ENCODE assay signal across 8 cellular contexts in genomic region chr22:31662668-31663037, GRCh38. TPM values are rescaled to one million over a fixed set of nuclear protein-coding genes. Genes with fewer than 3 reads are reported as not detected.
DNase-seq lines count a peak whose midpoint lies in the region; ATAC-seq and TF ChIP-seq lines count a peak whose summit lies in the region.

No MANE protein-coding gene starts in this region.

- intact Hi-C loops in Caco-2 (cut with micrococcal nuclease; ENCODE audit: unreplicated experiment) (loop anchor here (2.0 kb wide), 2 partner anchors 16 to 32 kb away; no protein-coding TSS in a partner anchor), PC-9 (cut with micrococcal nuclease; ENCODE audit: unreplicated experiment) (loop anchor here (1.0 to 10.0 kb wide), 4 partner anchors 16 to 422 kb away; no protein-coding TSS in a partner anchor), ovary (cut with DNase I) (no loop called here)

- peaks cover 20% of the 10 kb centered on the region for H3K4me1 Mint-ChIP-seq in Caco-2 (ENCODE audit: low read depth, unreplicated experiment)

- H3K9me3 ChIP-seq in Caco-2: no peaks in the 10 kb centered on the region
- H3K9me3 ChIP-seq in PC-9 (ENCODE audit: insufficient read depth, low read depth): no peaks in the 10 kb centered on the region
- no peaks in the 10 kb centered on the region for H3K9me3 ChIP-seq in ovary

- BruUV-seq in Caco-2 (replicated peaks; lab: Mats Ljungman, UMichigan): TSS peak; percentile 98
- BruUV-seq in PC-9 (replicated peaks; lab: Mats Ljungman, UMichigan): TSS peak; percentile 72

- H3K4me2 ChIP-seq in PC-9: peak overlapping the region; percentile 94

- POLR2A ChIA-PET in Caco-2 (lab: Charles Lee) (interaction anchor here (0.6 to 2.9 kb wide), 13 partner anchors 8 to 1118 kb away, joined by 3 to 31 read pairs (median 8); partner anchors contain the start of gene DEPDC5), PC-9 (lab: Charles Lee; ENCODE audit: unreplicated experiment) (interaction anchor here (0.6 to 1.4 kb wide), 11 partner anchors 14 to 921 kb away, joined by 3 to 16 read pairs (median 5); no protein-coding TSS in a partner anchor)

- H3K27ac ChIP-seq in PC-9 (peak overlapping the region; percentile 98), ovary (no peak overlapping the region)

- 59 to 67% (median 60%) methylated on average over 8 of the region's 8 CpGs for WGBS in ovary, 3 donors

- DNase-seq in Caco-2: no peak
- DNase-seq in PC-9: no peak
- DNase-seq in epithelial cell of esophagus (ENCODE audit: low read depth): no peak
- no peak for DNase-seq in ovary
- DNase-seq in HT-29 (ENCODE audit: low spot score): no peak
- no peak for DNase-seq in NOMO-1 (lab: John Stamatoyannopoulos, UW; ENCODE audit: unreplicated experiment in 2 of 2)

- no peaks in the 10 kb centered on the region for H3K27me3 Mint-ChIP-seq in Caco-2 (ENCODE audit: insufficient read depth, unreplicated experiment)

- peaks cover 41% of the 10 kb centered on the region for H3K79me2 ChIP-seq in PC-9 (ENCODE audit: low read depth)

- no peaks in the 10 kb centered on the region for H3K9me2 ChIP-seq in PC-9 (ENCODE audit: insufficient read depth)

- CTCF ChIA-PET in Caco-2 (lab: Charles Lee): interaction anchor here (0.8 to 2.6 kb wide), 7 partner anchors 14 to 308 kb away, joined by 4 to 33 read pairs (median 5); no protein-coding TSS in a partner anchor
- CTCF ChIA-PET in PC-9 (lab: Charles Lee): interaction anchor here (0.6 to 0.9 kb wide), 2 partner anchors 176 to 307 kb away, joined by 4 to 11 read pairs; no protein-coding TSS in a partner anchor

- peaks cover 29% of the 10 kb centered on the region for H3F3A ChIP-seq in PC-9 (ENCODE audit: insufficient read depth, low read depth)

- no peaks in the 10 kb centered on the region for H3K36me3 ChIP-seq in Caco-2 (ENCODE audit: control insufficient read depth, insufficient read depth, low read length)
- H3K36me3 ChIP-seq in PC-9 (ENCODE audit: low read depth): no peaks in the 10 kb centered on the region
- no peaks in the 10 kb centered on the region for H3K36me3 ChIP-seq in ovary

- H3K4me1 ChIP-seq in Caco-2: peaks cover 13% of the 10 kb centered on the region; the same call in 1 of the 2 replicates
- H3K4me1 ChIP-seq in PC-9 (replicated peaks; ENCODE audit: insufficient read depth): peaks cover 28% of the 10 kb centered on the region
- H3K4me1 ChIP-seq in ovary (ENCODE audit: insufficient read depth): peaks cover 5% of the 10 kb centered on the region

- no peak for TF ChIP-seq CTCF in Caco-2 (IDR thresholded peaks at IDR 0.05; ENCODE audit: insufficient read depth in 1 of 2, low read depth in 1 of 2, low read length in 1 of 2, severe bottlenecking in 1 of 2, unreplicated experiment in 1 of 2)
- no peak for TF ChIP-seq CTCF in PC-9 (conservative IDR thresholded peaks at IDR 0.05)
- TF ChIP-seq CTCF in epithelial cell of esophagus (IDR thresholded peaks at IDR 0.05; ENCODE audit: insufficient read depth, low read depth, low read length, missing control alignments): no peak
- no peak for TF ChIP-seq CTCF in ovary (IDR thresholded peaks at IDR 0.05)

- ATAC-seq in esophagus mucosa (no peak), GM21381 (IDR thresholded peaks at IDR 0.05; ENCODE audit: unreplicated experiment) (no peak)

- H3K36me3 Mint-ChIP-seq in Caco-2 (ENCODE audit: insufficient read depth, unreplicated experiment): peaks cover 29% of the 10 kb centered on the region

- no peak for TF ChIP-seq POLR2A in ovary (IDR thresholded peaks at IDR 0.05)

- H3K4me3 ChIP-seq in Caco-2 (ENCODE audit: low read depth, low read length) (peak overlapping the region; percentile 52), PC-9 (peak overlapping the region; percentile 79), epithelial cell of esophagus (ENCODE audit: low read length) (peak overlapping the region; percentile 66), ovary (peak overlapping the region; percentile 53)

- H4K20me1 ChIP-seq in PC-9 (ENCODE audit: insufficient read depth): peaks cover 10% of the 10 kb centered on the region; the same call in 1 of the 2 replicates

- no peaks in the 10 kb centered on the region for H3K9me3 Mint-ChIP-seq in Caco-2 (ENCODE audit: unreplicated experiment)

- H3K27ac Mint-ChIP-seq in Caco-2 (ENCODE audit: unreplicated experiment): peak overlapping the region; percentile 99

- H2AFZ ChIP-seq in PC-9: peak overlapping the region; percentile 78

- TF ChIP-seq EP300 in ovary (IDR thresholded peaks at IDR 0.05): no peak

- peak overlapping the region; percentile 97 for H3K4me3 Mint-ChIP-seq in Caco-2 (ENCODE audit: unreplicated experiment)

- H3K27me3 ChIP-seq in Caco-2 (replicated peaks; ENCODE audit: control insufficient read depth, insufficient read depth, low read length) (no peaks in the 10 kb centered on the region), PC-9 (ENCODE audit: insufficient read depth, low read depth) (no peaks in the 10 kb centered on the region), ovary (no peaks in the 10 kb centered on the region)

RNA-seq across cellular contexts. Expression of gene PISD, which starts 0.6 kb away (rescaled TPM):
- total RNA-seq in Caco-2 (2022): 56.7 and 58.7 TPM in 2 replicates
- total RNA-seq in PC-9 (2021): 46.4 and 46.8 TPM in 2 replicates
- 10 to 100 TPM; 18.8 to 60.2 (median 34.1) TPM for total RNA-seq in ovary
- 10 to 100 TPM; 12.0 to 19.4 TPM for polyA plus RNA-seq in ovary
- 20.2 TPM for total RNA-seq in esophagus mucosa
- 44.7 and 60.8 TPM in 2 replicates for total RNA-seq in HT-29 (2014; rRNA removed; shearing (Covaris generic))

Comparison
In these comparisons a context has a peak if more than half of its experiments do, and no peak if none do; other contexts are left out.
1. intact Hi-C loops: an anchor here in Caco-2 (2.0 kb wide) and PC-9 (1.0 to 10.0 kb wide); none called in ovary.